8 cellular contexts compared by ENCODE assay signal in genomic region chr11:72112541-72113136, GRCh38. TPM values are rescaled to one million over a fixed set of nuclear protein-coding genes. Genes with fewer than 3 reads are reported as not detected.
A peak's percentile ranks its signal among the peaks of the same experiment; 100 is the strongest.
DNase-seq lines count a peak whose midpoint lies in the region; ATAC-seq, FAIRE-seq and TF ChIP-seq lines count a peak whose summit lies in the region.

Gene ANAPC15 (minus strand): TSS chr11:72112695. CDS start chr11:72111276, 1,419 bp downstream.

- FAIRE-seq in HepG2 (lab: Jason Lieb, UNC): no peak

- peak within 1 kb of the TSS; percentile 82 to 95 (median 89) for H3K4me2 ChIP-seq in BLaER1 treated with 17β-estradiol and CSF1 and Interleukin-3, amounts not matched to agents 10 nM and 100 nM
- peak within 1 kb of the TSS; percentile 98 for H3K4me2 ChIP-seq in HepG2 (ENCODE audit: low read depth, low read length)

- WGBS in HepG2 (ENCODE audit: low lambda C conversion rate): 4% methylated on average over 17 of the region's 32 CpGs

- H3K4me3 ChIP-seq in BLaER1 treated with 17β-estradiol and CSF1 and Interleukin-3, amounts not matched to agents 10 nM and 100 nM: peak within 1 kb of the TSS; percentile 53 to 77 (median 64)
- peak within 1 kb of the TSS; percentile 55 to 74 (median 73) for H3K4me3 ChIP-seq in HepG2 (replicated peaks in 1 of 3; ENCODE audit: insufficient read depth in 1 of 3, low read depth in 2 of 3, low read length in 3 of 3)

- DNase-seq in NCI-H748 treated with DMSO at 0.1 percent for 48 hours (lab: John Stamatoyannopoulos, UW) (peak; percentile 99), dermis blood vessel endothelial cell (peak; percentile 100), HepG2 (ENCODE audit: low spot score) (peak; percentile 99)
- DNase-seq in activated CD4-positive, alpha-beta T cell treated with anti-CD3 and anti-CD28 coated beads, Interleukin-2, amount 50 U/mL, for 4 hours: peak; percentile 99
- peak; percentile 97 for DNase-seq in stimulated activated CD4-positive, alpha-beta T cell treated with anti-CD3 and anti-CD28 coated beads, Interleukin-4, amount 100 ng/mL, for 1 hour

- H3K36me3 ChIP-seq in BLaER1 treated with 17β-estradiol and CSF1 and Interleukin-3, amounts not matched to agents 10 nM and 100 nM: peaks cover 13 to 35% (median 27%) of the 10 kb centered on the region in 11 experiments; a peak in 20 of 22 replicates
- peaks cover 0 to 2% of the 10 kb centered on the region in 2 experiments; a peak in 1 of 5 replicates for H3K36me3 ChIP-seq in HepG2 (replicated peaks in 1 of 2; ENCODE audit: control insufficient read depth in 1 of 2, insufficient read depth in 2 of 2, low read length in 2 of 2)

- peak within 1 kb of the TSS; percentile 93 to 99 (median 97) for H3K27ac ChIP-seq in BLaER1 treated with 17β-estradiol and CSF1 and Interleukin-3, amounts not matched to agents 10 nM and 100 nM
- H3K27ac ChIP-seq in HepG2 (ENCODE audit: extremely low read length, insufficient read depth, low read length): peak within 1 kb of the TSS; percentile 92

- ATAC-seq in GM19372 (IDR thresholded peaks at IDR 0.05; ENCODE audit: low read depth, unreplicated experiment) (peak; percentile 76), HG03558 (IDR thresholded peaks at IDR 0.05; ENCODE audit: extremely low read depth, unreplicated experiment) (peak; percentile 62), HepG2 (peak; percentile 85)

- H4K20me1 ChIP-seq in BLaER1 treated with 17β-estradiol and CSF1 and Interleukin-3, amounts not matched to agents 10 nM and 100 nM: no peaks in the 10 kb centered on the region
- H4K20me1 ChIP-seq in HepG2 (ENCODE audit: insufficient read depth, low read length): no peaks in the 10 kb centered on the region

- 0 out of 4 replicates have a peak, but pooled peaks of 1 of the 2 experiments have one; percentile 17 for TF ChIP-seq EP300 in HepG2 (IDR thresholded peaks at IDR 0.05; ENCODE audit: low read depth in 2 of 2, low read length in 2 of 2)
- TF ChIP-seq EP300 in HepG2 (CRISPR knock-in tag; IDR thresholded peaks at IDR 0.05; ENCODE audit: borderline replicate concordance): peak; percentile 54; the same call in 1 of the 2 replicates

- peak within 1 kb of the TSS; percentile 43 for H2AFZ ChIP-seq in HepG2 (ENCODE audit: low read length)

- H3K4me1 ChIP-seq in BLaER1 treated with 17β-estradiol and CSF1 and Interleukin-3, amounts not matched to agents 10 nM and 100 nM: peaks cover 17 to 26% (median 18%) of the 10 kb centered on the region in 10 experiments
- peaks cover 16% of the 10 kb centered on the region for H3K4me1 ChIP-seq in HepG2 (ENCODE audit: insufficient read depth, low read length)

- H3K9ac ChIP-seq in BLaER1 treated with 17β-estradiol and CSF1 and Interleukin-3, amounts not matched to agents 10 nM and 100 nM: peak within 1 kb of the TSS; percentile 89 to 98 (median 94)
- H3K9ac ChIP-seq in HepG2 (ENCODE audit: insufficient read depth, low read depth, low read length): peak within 1 kb of the TSS; percentile 95

- H3K9me3 ChIP-seq in BLaER1 treated with 17β-estradiol and CSF1 and Interleukin-3, amounts not matched to agents 10 nM and 100 nM (replicated peaks in 1 of 11): no peaks in the 10 kb centered on the region
- H3K9me3 ChIP-seq in HepG2 (ENCODE audit: low read length): no peaks in the 10 kb centered on the region

- no peak for TF ChIP-seq CTCF in HepG2 (CRISPR knock-in tag; IDR thresholded peaks at IDR 0.05)

- peak; percentile 88 to 98 for TF ChIP-seq POLR2A in HepG2 (IDR thresholded peaks at IDR 0.05; ENCODE audit: insufficient read depth in 1 of 2, low read depth in 2 of 2, low read length in 2 of 2)

- no peak; the same call in 1 of the 2 replicates for TF ChIP-seq RAD21 in HepG2 (CRISPR knock-in tag; IDR thresholded peaks at IDR 0.05)

- H3K79me2 ChIP-seq in HepG2 (ENCODE audit: insufficient read depth, low read length): no peaks in the 10 kb centered on the region

- intact Hi-C loops in HepG2 (cut with micrococcal nuclease; ENCODE audit: unreplicated experiment): loop anchor here (1.0 kb wide), 1 partner anchor 9 kb away; the partner anchor contains the start of gene LAMTOR1

- H3K27me3 ChIP-seq in BLaER1 treated with 17β-estradiol and CSF1 and Interleukin-3, amounts not matched to agents 10 nM and 100 nM: no peaks in the 10 kb centered on the region
- peaks cover 0 to 9% of the 10 kb centered on the region in 2 experiments; a peak in 1 of 5 replicates for H3K27me3 ChIP-seq in HepG2 (ENCODE audit: control insufficient read depth in 1 of 2, insufficient read depth in 2 of 2, low read length in 2 of 2)

- no TSS peak for BruUV-seq in HepG2 (replicated peaks; lab: Mats Ljungman, UMichigan)

- CTCF ChIA-PET in HepG2 (lab: Yijun Ruan, JAX; ENCODE audit: low intra/inter-chr PET ratio, low total read pairs): interaction anchor here (1.1 kb wide), 1 partner anchor 71 kb away, joined by 4 read pairs; no protein-coding TSS in a partner anchor

- in situ Hi-C loops in HepG2 (cut with HindIII; ENCODE audit: extremely low pct_ligation_motif_present, low pct_unique_long_range_greater_than_20kb): no loop called here

- POLR2A ChIA-PET in HepG2 (lab: Yijun Ruan, JAX): interaction anchor here (0.9 to 2.1 kb wide), 8 partner anchors 10 to 184 kb away, joined by 3 to 13 read pairs (median 6); partner anchors contain the start of genes LAMTOR1 and RNF121

TF ChIP-seq in HepG2, 621 proteins besides CTCF, POLR2A, EP300 and RAD21 (continues in another document):
- TF ChIP-seq ZNF367 (CRISPR knock-in tag; IDR thresholded peaks at IDR 0.05; ENCODE audit: borderline replicate concordance) (0 out of 2 replicates have a peak, but pooled peaks have one; percentile 46), HOXA7 (CRISPR knock-in tag; IDR thresholded peaks at IDR 0.05) (no peak), MAF1 (CRISPR knock-in tag; IDR thresholded peaks at IDR 0.05; ENCODE audit: borderline replicate concordance) (no peak), HMGXB4 (CRISPR knock-in tag; IDR thresholded peaks at IDR 0.05; ENCODE audit: borderline replicate concordance in 1 of 2, low read depth in 1 of 2) (no peak), TERF1 (CRISPR knock-in tag; IDR thresholded peaks at IDR 0.05) (no peak)
- TF ChIP-seq, protein P1, sequence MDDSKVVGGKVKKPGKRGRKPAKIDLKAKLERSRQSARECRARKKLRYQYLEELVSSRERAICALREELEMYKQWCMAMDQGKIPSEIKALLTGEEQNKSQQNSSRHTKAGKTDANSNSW (CRISPR knock-in tag; IDR thresholded peaks at IDR 0.05; ENCODE audit: borderline replicate concordance): no peak

RNA-seq across cellular contexts. Expression of gene ANAPC15, which starts in this region (rescaled TPM):
- total RNA-seq in dermis blood vessel endothelial cell (24.7 and 26.8 TPM in 2 replicates), HepG2 (2016; rRNA removed; fragmentation: Illumina TruSeq; extraction: Trizol) (25.2 and 25.7 TPM in 2 replicates)
- total RNA-seq in HepG2 (2016; cell fraction: cytosol; rRNA removed; fragmentation: Illumina TruSeq; extraction: Trizol; ENCODE audit: low read depth): 42.2 and 48.2 TPM in 2 replicates
- 24.5 and 26.9 TPM in 2 replicates for total RNA-seq in HepG2 (2016; cell fraction: insoluble cytoplasmic fraction; rRNA removed; fragmentation: Illumina TruSeq; extraction: Trizol)
- 37.1 and 49.0 TPM in 2 replicates for total RNA-seq in HepG2 (2016; cell fraction: membrane; rRNA removed; fragmentation: Illumina TruSeq; extraction: Trizol)
- total RNA-seq in HepG2 (2016; cell fraction: nucleus; rRNA removed; fragmentation: Illumina TruSeq; extraction: Trizol): 16.1 and 21.3 TPM in 2 replicates
- 16.5 and 18.8 TPM in 2 replicates for polyA plus RNA-seq in HepG2 (2011; rRNA removed)
- 19.3 and 19.5 TPM in 2 replicates for polyA plus RNA-seq in HepG2 (2011; cell fraction: cytosol; rRNA removed)
- 13.9 and 15.6 TPM in 2 replicates for polyA plus RNA-seq in HepG2 (2011; cell fraction: nucleus; rRNA removed)
- 13.7 and 14.9 TPM in 2 replicates for polyA plus RNA-seq in HepG2 (2012)
- polyA plus RNA-seq in HepG2 (2016; cell fraction: cytosol; fragmentation: Illumina TruSeq; extraction: Trizol; ENCODE audit: low read depth): 44.0 and 55.6 TPM in 2 replicates
- polyA plus RNA-seq in HepG2 (2016; cell fraction: insoluble cytoplasmic fraction; fragmentation: Illumina TruSeq; extraction: Trizol; ENCODE audit: low read depth): 22.3 and 27.7 TPM in 2 replicates
- 39.1 and 47.1 TPM in 2 replicates for polyA plus RNA-seq in HepG2 (2016; cell fraction: membrane; fragmentation: Illumina TruSeq; extraction: Trizol; ENCODE audit: low read depth)
- polyA plus RNA-seq in HepG2 (2016; cell fraction: nucleus; fragmentation: Illumina TruSeq; extraction: Trizol; ENCODE audit: insufficient read depth, low read depth): 19.5 and 20.8 TPM in 2 replicates
- 13.6 and 56.8 TPM in 2 replicates for polyA minus RNA-seq in HepG2 (2011; rRNA and poly(A)+ RNA removed; ENCODE audit: low replicate concordance)
- polyA minus RNA-seq in HepG2 (2011; cell fraction: cytosol; rRNA and poly(A)+ RNA removed): 2.2 and 3.7 TPM in 2 replicates
- polyA minus RNA-seq in HepG2 (2011; cell fraction: nucleus; rRNA and poly(A)+ RNA removed): 16.4 and 21.0 TPM in 2 replicates

Comparison
In these comparisons a context has a peak if more than half of its experiments do, and no peak if none do; other contexts are left out.
1. Peak in every context shown above with its lines: DNase-seq, ATAC-seq, H3K4me3 ChIP-seq and H3K27ac ChIP-seq.